In the genomic region with DNA sequence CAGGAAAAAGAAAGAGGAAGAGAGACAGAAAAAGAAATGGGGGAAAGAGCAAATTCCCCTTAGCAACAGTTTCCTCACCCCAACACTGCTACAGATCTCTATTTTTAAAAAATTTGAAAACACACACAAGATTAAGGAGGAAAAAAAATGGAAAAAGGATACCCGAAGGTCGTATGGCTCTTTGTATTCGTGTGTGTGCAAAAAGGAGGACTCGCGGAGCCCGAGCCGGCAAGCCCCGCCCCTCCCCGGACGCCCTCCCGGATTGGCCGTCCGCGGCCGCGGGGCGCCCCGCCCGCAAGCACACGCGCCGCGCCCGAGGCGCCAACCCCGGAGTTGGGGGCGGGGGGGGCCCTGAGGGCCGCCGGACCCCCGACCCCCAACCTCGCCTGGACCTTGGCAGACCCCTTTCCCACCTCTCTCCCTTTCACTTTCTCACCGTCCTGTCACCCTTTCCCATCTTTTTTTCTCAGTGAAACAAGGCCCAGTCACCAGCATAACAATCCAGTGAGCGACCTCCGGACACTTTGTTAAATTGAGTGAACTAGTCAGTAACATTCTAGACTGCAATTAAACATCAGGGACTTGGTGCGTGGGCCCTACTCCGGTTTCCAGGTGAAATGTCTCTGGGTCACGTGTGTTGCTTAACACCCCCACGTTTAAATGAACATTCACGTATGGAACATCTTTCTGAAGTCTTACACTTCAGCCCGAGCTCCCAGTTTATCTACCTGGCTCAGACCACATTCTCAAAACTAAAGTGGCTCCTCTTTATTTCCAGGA, we compare ENCODE assay signal across 1 cellular context.
TF ChIP-seq lines count a peak whose summit lies in the region.

A gene with protein sequence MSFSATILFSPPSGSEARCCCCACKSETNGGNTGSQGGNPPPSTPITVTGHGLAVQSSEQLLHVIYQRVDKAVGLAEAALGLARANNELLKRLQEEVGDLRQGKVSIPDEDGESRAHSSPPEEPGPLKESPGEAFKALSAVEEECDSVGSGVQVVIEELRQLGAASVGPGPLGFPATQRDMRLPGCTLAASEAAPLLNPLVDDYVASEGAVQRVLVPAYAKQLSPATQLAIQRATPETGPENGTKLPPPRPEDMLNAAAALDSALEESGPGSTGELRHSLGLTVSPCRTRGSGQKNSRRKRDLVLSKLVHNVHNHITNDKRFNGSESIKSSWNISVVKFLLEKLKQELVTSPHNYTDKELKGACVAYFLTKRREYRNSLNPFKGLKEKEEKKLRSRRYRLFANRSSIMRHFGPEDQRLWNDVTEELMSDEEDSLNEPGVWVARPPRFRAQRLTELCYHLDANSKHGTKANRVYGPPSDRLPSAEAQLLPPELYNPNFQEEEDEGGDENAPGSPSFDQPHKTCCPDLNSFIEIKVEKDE (minus strand): TSS at position 205 of the 780 bp plus-strand sequence. CDS start 11,120 bp downstream, outside the sequence.

TF ChIP-seq in H1, 55 proteins besides CTCF, POLR2A, EP300 and RAD21:
- TF ChIP-seq ATF3 (IDR thresholded peaks at IDR 0.05; ENCODE audit: insufficient read depth, low read depth, low read length) (no peak), SP4 (IDR thresholded peaks at IDR 0.05; ENCODE audit: low read length) (no peak), SP2 (IDR thresholded peaks at IDR 0.05; ENCODE audit: low read length) (no peak), ZNF274 (IDR thresholded peaks at IDR 0.05; ENCODE audit: borderline replicate concordance, extremely low read depth, low read length) (no peak), CREB1 (IDR thresholded peaks at IDR 0.05) (no peak), JUN (IDR thresholded peaks at IDR 0.05; ENCODE audit: low read depth, low read length) (no peak), BACH1 (IDR thresholded peaks at IDR 0.05; ENCODE audit: low read length) (no peak), TAF7 (optimal IDR thresholded peaks at IDR 0.05; ENCODE audit: borderline replicate concordance, low read depth, low read length) (no peak), PHF8 (conservative IDR thresholded peaks at IDR 0.05; ENCODE audit: low read depth, low read length) (0 out of 2 replicates have a peak, but pooled peaks have one; percentile 48), RXRA (IDR thresholded peaks at IDR 0.05; ENCODE audit: insufficient read depth, low read depth, low read length) (no peak), JUND (IDR thresholded peaks at IDR 0.05; ENCODE audit: low read length) (no peak), ASH2L (IDR thresholded peaks at IDR 0.05; ENCODE audit: low read length) (peak; percentile 30), KDM4A (IDR thresholded peaks at IDR 0.05; ENCODE audit: low read depth, low read length, severe bottlenecking) (no peak), RBBP5 (IDR thresholded peaks at IDR 0.05; ENCODE audit: borderline replicate concordance, low read depth, low read length) (peak; percentile 49; the same call in 1 of the 2 replicates), GABPA (IDR thresholded peaks at IDR 0.05; ENCODE audit: borderline replicate concordance, insufficient read depth, low read length) (no peak), TBP (IDR thresholded peaks at IDR 0.05; ENCODE audit: low read depth, low read length) (peak; percentile 43; the same call in 1 of the 2 replicates), BRCA1 (IDR thresholded peaks at IDR 0.05; ENCODE audit: low read depth, low read length) (no peak), POLR2AphosphoS5 (IDR thresholded peaks at IDR 0.05; ENCODE audit: low read depth, low read length) (no peak), SUZ12 (IDR thresholded peaks at IDR 0.05; ENCODE audit: low read length) (no peak), CBX5 (IDR thresholded peaks at IDR 0.05; ENCODE audit: low read depth, low read length) (no peak), TAF1 (IDR thresholded peaks at IDR 0.05; ENCODE audit: low read depth, low read length) (peak; percentile 52; the same call in 1 of the 2 replicates), POU5F1 (IDR thresholded peaks at IDR 0.05; ENCODE audit: low read depth, low read length) (no peak), HDAC2 (IDR thresholded peaks at IDR 0.05; ENCODE audit: borderline replicate concordance in 1 of 2, low read depth in 2 of 2, low read length in 2 of 2) (no peak), KDM1A (IDR thresholded peaks at IDR 0.05; ENCODE audit: borderline replicate concordance, low read length) (peak; percentile 99), USF2 (IDR thresholded peaks at IDR 0.05; ENCODE audit: low read length) (no peak), SIRT6 (IDR thresholded peaks at IDR 0.05; ENCODE audit: low read length) (no peak), NRF1 (IDR thresholded peaks at IDR 0.05; ENCODE audit: low read depth, low read length) (no peak), SP1 (IDR thresholded peaks at IDR 0.05; ENCODE audit: low read depth, low read length) (0 out of 2 replicates have a peak, but pooled peaks have one; percentile 7)
